9 cellular contexts compared by ENCODE assay signal in the genomic region with DNA sequence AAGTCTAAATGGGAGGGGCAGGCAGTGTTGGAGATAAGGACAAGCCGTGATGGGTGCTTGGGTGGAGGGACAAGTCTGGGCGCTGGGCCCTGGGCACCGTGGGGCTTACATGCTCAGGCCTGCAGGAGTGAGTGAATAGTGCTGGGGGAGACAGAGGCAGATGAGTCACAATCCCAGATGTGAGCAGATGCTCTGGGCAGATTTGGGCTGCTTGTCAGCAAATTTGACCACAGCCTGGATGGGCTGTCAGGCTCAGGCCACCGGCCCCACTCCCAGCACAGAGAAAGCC. TPM values are rescaled to one million over a fixed set of nuclear protein-coding genes. Genes with fewer than 3 reads are reported as not detected.
DNase-seq lines count a peak whose midpoint lies in the region; ATAC-seq and TF ChIP-seq lines count a peak whose summit lies in the region.
"Had no signal": no experiment of that assay in that cellular context is flagged by ENCODE, and none has a peak within 500 bp of the region (broad histone marks: within the 10 kb centered on the region; RNA-seq: fewer than 3 reads in every experiment).

No MANE protein-coding gene starts in this region.

- H3K36me3 Mint-ChIP-seq in activated B cell treated with CpG ODN at 0.5 μM for 24 hours (ENCODE audit: low read depth): no peaks in the 10 kb centered on the region

- H3K27ac Mint-ChIP-seq in activated B cell treated with CpG ODN at 0.5 μM for 24 hours: peak overlapping the region; percentile 15

- TF ChIP-seq CTCF in activated B cell treated with CpG ODN at 0.5 μM for 24 hours (IDR thresholded peaks at IDR 0.05): no peak
- TF ChIP-seq CTCF in hepatocyte (IDR thresholded peaks at IDR 0.05; ENCODE audit: poor library complexity): no peak
- TF ChIP-seq CTCF in thyroid gland (IDR thresholded peaks at IDR 0.05): no peak

- CTCF ChIA-PET in activated B cell treated with CpG ODN at 0.5 μM for 24 hours (lab: Charles Lee): interaction anchor here (1.4 kb wide), 1 partner anchor 129 kb away, joined by 3 read pairs; no protein-coding TSS in a partner anchor

- no peak overlapping the region for H3K4me3 Mint-ChIP-seq in activated B cell treated with CpG ODN at 0.5 μM for 24 hours

- WGBS in hepatocyte (ENCODE audit: low lambda C conversion rate, missing lambda C conversion rate): 49% methylated on average over 4 of the region's 4 CpGs
- 60 to 65% methylated on average over 4 of the region's 4 CpGs for WGBS in thyroid gland, 2 donors

- no peaks in the 10 kb centered on the region for H3K27me3 ChIP-seq in hepatocyte
- no peaks in the 10 kb centered on the region for H3K27me3 ChIP-seq in thyroid gland

- POLR2A ChIA-PET in activated B cell treated with CpG ODN at 0.5 μM for 24 hours (lab: Charles Lee): interaction anchor here (2.0 to 2.7 kb wide), 2 partner anchors 41 to 91 kb away, joined by 9 to 21 read pairs; a partner anchor contains a TSS

- H3K79me2 ChIP-seq in hepatocyte: no peaks in the 10 kb centered on the region

- H2AFZ ChIP-seq in hepatocyte: no peak overlapping the region

- intact Hi-C loops in activated B cell treated with CpG ODN at 0.5 μM for 24 hours (cut with micrococcal nuclease) (loop anchor here (1.0 kb wide), 1 partner anchor 41 kb away; a partner anchor contains a TSS), thyroid gland (cut with DNase I) (no loop called here)

- H3K4me1 Mint-ChIP-seq in activated B cell treated with CpG ODN at 0.5 μM for 24 hours: peaks cover 20% of the 10 kb centered on the region

- peak; percentile 37 to 39 for ATAC-seq in activated CD4-positive, CD25-positive, alpha-beta regulatory T cell treated with anti-CD3 and anti-CD28 coated beads, Interleukin-2, amount 50 U/mL, for 24 hours
- peak; percentile 38 for ATAC-seq in activated B cell treated with CpG ODN at 0.5 μM for 24 hours (ENCODE audit: low read depth)
- no peak for ATAC-seq in GM19455 (IDR thresholded peaks at IDR 0.05; ENCODE audit: unreplicated experiment)

- no peaks in the 10 kb centered on the region for H4K20me1 ChIP-seq in hepatocyte (ENCODE audit: insufficient read depth, poor library complexity, severe bottlenecking)

- no peak for TF ChIP-seq POLR2A in thyroid gland (IDR thresholded peaks at IDR 0.05)

- H3K27ac ChIP-seq in hepatocyte (peak overlapping the region; percentile 92), thyroid gland (peak overlapping the region; percentile 82 to 95 (median 93))

- H3K36me3 ChIP-seq in hepatocyte (replicated peaks; ENCODE audit: insufficient read depth, low read depth) (no peaks in the 10 kb centered on the region), thyroid gland (no peaks in the 10 kb centered on the region)

- H3K9me2 ChIP-seq in hepatocyte (replicated peaks; ENCODE audit: insufficient read depth): no peaks in the 10 kb centered on the region

- H3K9me3 ChIP-seq in hepatocyte (ENCODE audit: low read depth) (no peaks in the 10 kb centered on the region), thyroid gland (no peaks in the 10 kb centered on the region)

- no peak for DNase-seq in activated CD4-positive, CD25-positive, alpha-beta regulatory T cell (lab: John Stamatoyannopoulos, UW)
- DNase-seq in activated B cell treated with CpG ODN at 0.5 μM for 24 hours: no peak
- peak; percentile 62 for DNase-seq in hepatocyte (ENCODE audit: low spot score)
- DNase-seq in thyroid gland: peak; percentile 12 to 21
- DNase-seq in occipital lobe (lab: John Stamatoyannopoulos, UW): no peak
- DNase-seq in DMS114 treated with DMSO at 0.1 percent for 48 hours (lab: John Stamatoyannopoulos, UW; ENCODE audit: unreplicated experiment): no peak
- DNase-seq: NCI-H1436 treated with DMSO at 0.1 percent for 48 hours had no signal

- H3K27me3 Mint-ChIP-seq in activated B cell treated with CpG ODN at 0.5 μM for 24 hours: peaks cover 2% of the 10 kb centered on the region

- H3K4me3 ChIP-seq in hepatocyte (no peak overlapping the region), thyroid gland (replicated peaks in 1 of 3) (no peak overlapping the region)

- no peaks in the 10 kb centered on the region for H3K9me3 Mint-ChIP-seq in activated B cell treated with CpG ODN at 0.5 μM for 24 hours

- H3K4me1 ChIP-seq in hepatocyte (ENCODE audit: insufficient read depth): peaks cover 38% of the 10 kb centered on the region
- peaks cover 21 to 25% of the 10 kb centered on the region in 2 donors for H3K4me1 ChIP-seq in thyroid gland

- peak overlapping the region; percentile 65 for H3K4me2 ChIP-seq in hepatocyte

RNA-seq across cellular contexts. Expression of a gene that starts 41.6 kb away (rescaled TPM):
- total RNA-seq in activated B cell treated with CpG ODN at 0.5 μM for 24 hours: 111 and 116 TPM in 2 replicates
- 39.5 and 46.2 TPM in 2 replicates for total RNA-seq in hepatocyte
- polyA plus RNA-seq in hepatocyte: 29.3 and 30.5 TPM in 2 replicates
- 10 to 100 TPM; 42.9 to 58.6 (median 52.4) TPM for total RNA-seq in thyroid gland
- 73.6 TPM for total RNA-seq in occipital lobe

Comparison
In these comparisons a context has a peak if more than half of its experiments do, and no peak if none do; other contexts are left out.
1. DNase-seq: peak in hepatocyte (single experiment) and thyroid gland (2 of 2); none in activated CD4-positive, CD25-positive, alpha-beta regulatory T cell (0 of 4), activated B cell treated with CpG ODN at 0.5 μM for 24 hours (single experiment), occipital lobe (single experiment) and DMS114 treated with DMSO at 0.1 percent for 48 hours (single experiment).